In the genomic region with DNA sequence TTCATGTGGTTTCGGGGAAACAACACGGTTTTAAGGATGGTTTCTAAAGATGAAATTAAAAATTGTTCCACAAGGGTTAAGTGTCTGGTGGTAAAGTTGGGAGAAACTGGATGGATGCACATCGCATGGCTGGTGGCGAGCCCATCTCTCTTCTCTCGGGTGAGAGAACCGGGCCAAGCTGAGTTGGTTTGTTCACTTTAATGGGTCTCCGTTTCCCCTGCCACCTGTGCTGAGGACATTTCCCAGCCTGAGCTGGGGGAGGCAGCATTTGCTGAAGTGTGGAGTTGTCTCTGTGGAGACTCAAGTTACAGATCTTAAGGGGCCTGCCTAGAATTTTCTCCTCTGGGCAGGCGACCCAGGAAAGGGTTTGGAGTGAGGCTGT, we compare ENCODE assay signal across 18 cellular contexts. TPM values are rescaled to one million over a fixed set of nuclear protein-coding genes. Genes with fewer than 3 reads are reported as not detected.
A peak's percentile ranks its signal among the peaks of the same experiment; 100 is the strongest.
DNase-seq lines count a peak whose midpoint lies in the region; ATAC-seq, FAIRE-seq and TF ChIP-seq lines count a peak whose summit lies in the region.
"Had no signal": no experiment of that assay in that cellular context is flagged by ENCODE, and none has a peak within 500 bp of the region (broad histone marks: within the 10 kb centered on the region; RNA-seq: fewer than 3 reads in every experiment).

No MANE protein-coding gene starts in this region.

- H3K9ac ChIP-seq in HepG2 (ENCODE audit: insufficient read depth, low read depth, low read length), result no peak overlapping the region
- H3K9ac ChIP-seq: parathyroid adenoma had no signal

- peak overlapping the region; percentile 34 to 65 for H3K4me3 Mint-ChIP-seq in effector memory CD8-positive, alpha-beta T cell

- no peak overlapping the region for H3K4me2 ChIP-seq in HepG2 (ENCODE audit: low read depth, low read length)

- peaks cover 62 to 98% of the 10 kb centered on the region in 2 experiments for H3K36me3 ChIP-seq in HepG2 (replicated peaks in 1 of 2; ENCODE audit: control insufficient read depth in 1 of 2, insufficient read depth in 2 of 2, low read length in 2 of 2)
- peaks cover 34 to 99% (median 73%) of the 10 kb centered on the region in 4 donors for H3K36me3 ChIP-seq in right lobe of liver
- peaks cover 7 to 100% (median 94%) of the 10 kb centered on the region in 9 donors for H3K36me3 ChIP-seq in heart right ventricle

- no peak for TF ChIP-seq CTCF in HepG2 (CRISPR knock-in tag; IDR thresholded peaks at IDR 0.05)
- no peak for TF ChIP-seq CTCF in right lobe of liver (IDR thresholded peaks at IDR 0.05)
- TF ChIP-seq CTCF in heart right ventricle (IDR thresholded peaks at IDR 0.05), result no peak

- in situ Hi-C loops in HepG2 (cut with HindIII; ENCODE audit: extremely low pct_ligation_motif_present, low pct_unique_long_range_greater_than_20kb), result no loop called here

- peak overlapping the region; percentile 86 to 88 for H3K27ac Mint-ChIP-seq in effector memory CD8-positive, alpha-beta T cell

- peaks cover 100% of the 10 kb centered on the region for H3K36me3 Mint-ChIP-seq in effector memory CD8-positive, alpha-beta T cell (ENCODE audit: insufficient read depth)

- H3K27me3 ChIP-seq in HepG2 (ENCODE audit: control insufficient read depth in 1 of 2, insufficient read depth in 2 of 2, low read length in 2 of 2) (no peaks in the 10 kb centered on the region), right lobe of liver (no peaks in the 10 kb centered on the region), heart right ventricle (no peaks in the 10 kb centered on the region)
- H3K27me3 ChIP-seq: colonic mucosa, esophagus muscularis mucosa had no signal

- H3K27ac ChIP-seq in HepG2 (ENCODE audit: extremely low read length, insufficient read depth, low read length) (no peak overlapping the region), right lobe of liver (no peak overlapping the region), heart right ventricle (no peak overlapping the region)
- H3K27ac ChIP-seq: colonic mucosa, esophagus muscularis mucosa, parathyroid adenoma had no signal

- H3K4me1 Mint-ChIP-seq in effector memory CD8-positive, alpha-beta T cell (ENCODE audit: low read depth in 2 of 2), result peaks cover 68 to 89% of the 10 kb centered on the region in 2 donors

- H4K20me1 ChIP-seq in HepG2 (ENCODE audit: insufficient read depth, low read length), result peaks cover 87% of the 10 kb centered on the region

- H3K4me1 ChIP-seq in HepG2 (ENCODE audit: insufficient read depth, low read length) (peaks cover 40% of the 10 kb centered on the region), right lobe of liver (peaks cover 0 to 2% (median under 1%) of the 10 kb centered on the region in 4 donors), heart right ventricle (peaks cover 2 to 53% (median 12%) of the 10 kb centered on the region in 9 donors)
- H3K4me1 ChIP-seq: Caco-2, parathyroid adenoma had no signal

- no peak for ATAC-seq in HepG2
- ATAC-seq in right lobe of liver, result no peak
- ATAC-seq in effector memory CD8-positive, alpha-beta T cell (replicated peaks), result no peak
- no peak for ATAC-seq in heart right ventricle
- no peak for ATAC-seq in activated CD4-positive, CD25-positive, alpha-beta regulatory T cell treated with anti-CD3 and anti-CD28 coated beads, Interleukin-2, amount 50 U/mL, for 24 hours
- ATAC-seq: mucosa of descending colon had no signal

- WGBS in HepG2 (ENCODE audit: low lambda C conversion rate), result 97% methylated on average over 8 of the region's 8 CpGs
- 90% methylated on average over 5 of the region's 8 CpGs for WGBS in right lobe of liver (ENCODE audit: insufficient coverage, low coverage, low lambda C conversion rate, missing lambda C conversion rate)
- WGBS in heart right ventricle, 2 donors, result 83 to 86% methylated on average over 8 of the region's 8 CpGs

- BruUV-seq in HepG2 (replicated peaks; lab: Mats Ljungman, UMichigan), result no TSS peak

- H3K79me2 ChIP-seq in HepG2 (ENCODE audit: insufficient read depth, low read length), result peaks cover 36% of the 10 kb centered on the region

- H3K9me3 ChIP-seq in HepG2 (ENCODE audit: low read length) (no peaks in the 10 kb centered on the region), right lobe of liver (no peaks in the 10 kb centered on the region), heart right ventricle (no peaks in the 10 kb centered on the region)
- H3K9me3 ChIP-seq: Caco-2, colonic mucosa, esophagus muscularis mucosa, mucosa of descending colon had no signal

- POLR2A ChIA-PET in HepG2 (lab: Yijun Ruan, JAX), result interaction anchor here (0.8 to 1.4 kb wide), 2 partner anchors 10 to 19 kb away, joined by 3 read pairs; no protein-coding TSS in a partner anchor

- CTCF ChIA-PET in HepG2 (lab: Yijun Ruan, JAX; ENCODE audit: low intra/inter-chr PET ratio, low total read pairs), result no interaction called here

- 0 out of 2 replicates have a peak, but pooled peaks have one; percentile 8 for TF ChIP-seq RAD21 in HepG2 (CRISPR knock-in tag; IDR thresholded peaks at IDR 0.05)

- intact Hi-C loops in HepG2 (cut with micrococcal nuclease; ENCODE audit: unreplicated experiment), result no loop called here
- intact Hi-C loops in right lobe of liver (cut with DNase I), result loop anchor here in 1 of 2 donors (10.0 kb wide), 1 partner anchor 267 kb away; the partner anchor contains the start of gene ARMC5
- intact Hi-C loops in heart right ventricle (cut with DNase I), result loop anchor here in 4 of 10 donors (2.0 to 10.0 kb wide), 4 partner anchors 13 to 267 kb away; partner anchors contain the start of genes ARMC5 (in 3 of the 4), ZNF646 (in 1 of the 4), ZNF668 (in 1 of the 4) and ZNF843 (in 1 of the 4)

- DNase-seq in HepG2 (ENCODE audit: low spot score), result no peak
- DNase-seq in right lobe of liver, result no peak
- DNase-seq in effector memory CD8-positive, alpha-beta T cell, result no peak
- no peak for DNase-seq in heart right ventricle
- no peak for DNase-seq in stimulated activated CD8-positive, alpha-beta memory T cell treated with anti-CD3 and anti-CD28 coated beads, Interleukin-4, amount 100 ng/mL, for 48 hours
- DNase-seq: Caco-2, colonic mucosa, Kasumi-1, kidney glomerular epithelial cell, mucosa of descending colon, NCI-H146 had no signal

- no peaks in the 10 kb centered on the region for H3K27me3 Mint-ChIP-seq in effector memory CD8-positive, alpha-beta T cell

- TF ChIP-seq POLR2A in HepG2 (IDR thresholded peaks at IDR 0.05; ENCODE audit: insufficient read depth in 1 of 2, low read depth in 2 of 2, low read length in 2 of 2), result peak in 1 of 2 experiments; percentile 38; a peak in 1 of 4 replicates
- TF ChIP-seq POLR2A in right lobe of liver (IDR thresholded peaks at IDR 0.05), result no peak

- no peak for FAIRE-seq in HepG2 (lab: Jason Lieb, UNC)

- no peak overlapping the region for H2AFZ ChIP-seq in HepG2 (ENCODE audit: low read length)
- H2AFZ ChIP-seq: parathyroid adenoma had no signal

- TF ChIP-seq EP300 in HepG2 (IDR thresholded peaks at IDR 0.05; ENCODE audit: low read depth in 2 of 2, low read length in 2 of 2) (no peak), HepG2 (CRISPR knock-in tag; IDR thresholded peaks at IDR 0.05; ENCODE audit: borderline replicate concordance) (no peak)

- H3K4me3 ChIP-seq in HepG2 (replicated peaks in 1 of 3; ENCODE audit: insufficient read depth in 1 of 3, low read depth in 2 of 3, low read length in 3 of 3), result no peak overlapping the region
- H3K4me3 ChIP-seq in right lobe of liver, result no peak overlapping the region
- no peak overlapping the region for H3K4me3 ChIP-seq in heart right ventricle
- H3K4me3 ChIP-seq: colonic mucosa, esophagus muscularis mucosa, mucosa of descending colon had no signal

- no peaks in the 10 kb centered on the region for H3K9me3 Mint-ChIP-seq in effector memory CD8-positive, alpha-beta T cell

RNA-seq across cellular contexts. Expression of gene FUS, which starts 7.9 kb away (rescaled TPM):
- total RNA-seq in HepG2 (2016; rRNA removed; fragmentation: Illumina TruSeq; extraction: Trizol), result 64.8 and 68.1 TPM in 2 replicates
- total RNA-seq in HepG2 (2016; cell fraction: cytosol; rRNA removed; fragmentation: Illumina TruSeq; extraction: Trizol; ENCODE audit: low read depth), result 132 and 135 TPM in 2 replicates
- total RNA-seq in HepG2 (2016; cell fraction: insoluble cytoplasmic fraction; rRNA removed; fragmentation: Illumina TruSeq; extraction: Trizol), result 65.7 and 69.2 TPM in 2 replicates
- total RNA-seq in HepG2 (2016; cell fraction: membrane; rRNA removed; fragmentation: Illumina TruSeq; extraction: Trizol), result 107 and 110 TPM in 2 replicates
- 164 and 176 TPM in 2 replicates for total RNA-seq in HepG2 (2016; cell fraction: nucleus; rRNA removed; fragmentation: Illumina TruSeq; extraction: Trizol)
- 168 and 176 TPM in 2 replicates for polyA plus RNA-seq in HepG2 (2011; rRNA removed)
- 81.1 and 83.9 TPM in 2 replicates for polyA plus RNA-seq in HepG2 (2011; cell fraction: cytosol; rRNA removed)
- 401 and 461 TPM in 2 replicates for polyA plus RNA-seq in HepG2 (2011; cell fraction: nucleus; rRNA removed)
- 485 and 576 TPM in 2 replicates for polyA plus RNA-seq in HepG2 (2012)
- polyA plus RNA-seq in HepG2 (2016; cell fraction: cytosol; fragmentation: Illumina TruSeq; extraction: Trizol; ENCODE audit: low read depth), result 70.9 and 79.9 TPM in 2 replicates
- 475 and 565 TPM in 2 replicates for polyA plus RNA-seq in HepG2 (2016; cell fraction: insoluble cytoplasmic fraction; fragmentation: Illumina TruSeq; extraction: Trizol; ENCODE audit: low read depth)
- 78.4 and 96.5 TPM in 2 replicates for polyA plus RNA-seq in HepG2 (2016; cell fraction: membrane; fragmentation: Illumina TruSeq; extraction: Trizol; ENCODE audit: low read depth)
- 1,051 and 1,103 TPM in 2 replicates for polyA plus RNA-seq in HepG2 (2016; cell fraction: nucleus; fragmentation: Illumina TruSeq; extraction: Trizol; ENCODE audit: insufficient read depth, low read depth)
- polyA minus RNA-seq in HepG2 (2011; rRNA and poly(A)+ RNA removed; ENCODE audit: low replicate concordance), result 149 and 213 TPM in 2 replicates
- 117 and 135 TPM in 2 replicates for polyA minus RNA-seq in HepG2 (2011; cell fraction: cytosol; rRNA and poly(A)+ RNA removed)
- 379 and 413 TPM in 2 replicates for polyA minus RNA-seq in HepG2 (2011; cell fraction: nucleus; rRNA and poly(A)+ RNA removed)
- total RNA-seq in right lobe of liver, result 10 to 100 TPM; 18.7 to 69.7 (median 40.4) TPM
- 100 to 1,000 TPM; 127 to 174 (median 140) TPM for total RNA-seq in heart right ventricle
- 100 to 1,000 TPM; 116 to 240 TPM for polyA plus RNA-seq in heart right ventricle

RNA-seq across cellular contexts. Expression of gene PYCARD, which starts 14.8 kb away (rescaled TPM):
- total RNA-seq in HepG2 (2016; rRNA removed; fragmentation: Illumina TruSeq; extraction: Trizol) (4.4 and 4.8 TPM in 2 replicates), right lobe of liver (10 to 100 TPM in 3 of 6 experiments, 1 to 10 TPM in 3; 5.7 to 14.9 (median 9.6) TPM), heart right ventricle (10 to 100 TPM in 2 of 10 donors, 1 to 10 TPM in 8; 1.7 to 26.1 (median 2.8) TPM)
- 3.8 and 4.5 TPM in 2 replicates for total RNA-seq in HepG2 (2016; cell fraction: cytosol; rRNA removed; fragmentation: Illumina TruSeq; extraction: Trizol; ENCODE audit: low read depth)
- total RNA-seq in HepG2 (2016; cell fraction: insoluble cytoplasmic fraction; rRNA removed; fragmentation: Illumina TruSeq; extraction: Trizol), result 3.7 and 4.7 TPM in 2 replicates
- 3.8 and 5.0 TPM in 2 replicates for total RNA-seq in HepG2 (2016; cell fraction: membrane; rRNA removed; fragmentation: Illumina TruSeq; extraction: Trizol)
- total RNA-seq in HepG2 (2016; cell fraction: nucleus; rRNA removed; fragmentation: Illumina TruSeq; extraction: Trizol), result 1.8 and 2.4 TPM in 2 replicates
- polyA plus RNA-seq in HepG2 (2011; rRNA removed) (6.0 and 9.2 TPM in 2 replicates), heart right ventricle (10 to 100 TPM in 1 of 2 donors, 1 to 10 TPM in 1; 8.3 to 13.9 TPM)
- polyA plus RNA-seq in HepG2 (2011; cell fraction: cytosol; rRNA removed), result 3.7 and 11.2 TPM in 2 replicates
- polyA plus RNA-seq in HepG2 (2011; cell fraction: nucleus; rRNA removed), result 7.2 and 9.7 TPM in 2 replicates
- 3.6 and 4.1 TPM in 2 replicates for polyA plus RNA-seq in HepG2 (2012)
- 3.8 and 5.0 TPM in 2 replicates for polyA plus RNA-seq in HepG2 (2016; cell fraction: cytosol; fragmentation: Illumina TruSeq; extraction: Trizol; ENCODE audit: low read depth)
- 4.4 and 4.5 TPM in 2 replicates for polyA plus RNA-seq in HepG2 (2016; cell fraction: insoluble cytoplasmic fraction; fragmentation: Illumina TruSeq; extraction: Trizol; ENCODE audit: low read depth)
- 2.7 and 3.2 TPM in 2 replicates for polyA plus RNA-seq in HepG2 (2016; cell fraction: membrane; fragmentation: Illumina TruSeq; extraction: Trizol; ENCODE audit: low read depth)
- 0.87 and 3.1 TPM in 2 replicates for polyA plus RNA-seq in HepG2 (2016; cell fraction: nucleus; fragmentation: Illumina TruSeq; extraction: Trizol; ENCODE audit: insufficient read depth, low read depth)
- 7.8 TPM in 1 of 2 replicates, not detected in the other for polyA minus RNA-seq in HepG2 (2011; rRNA and poly(A)+ RNA removed; ENCODE audit: low replicate concordance)
- 2.7 and 4.6 TPM in 2 replicates for polyA minus RNA-seq in HepG2 (2011; cell fraction: cytosol; rRNA and poly(A)+ RNA removed)
- 0.64 TPM in 1 of 2 replicates, not detected in the other for polyA minus RNA-seq in HepG2 (2011; cell fraction: nucleus; rRNA and poly(A)+ RNA removed)

RNA-seq across cellular contexts. Expression of gene TRIM72, which starts 26.1 kb away (rescaled TPM):
- total RNA-seq in HepG2 (2016; rRNA removed; fragmentation: Illumina TruSeq; extraction: Trizol), result not detected in 2 replicates
- not detected in 2 replicates for total RNA-seq in HepG2 (2016; cell fraction: cytosol; rRNA removed; fragmentation: Illumina TruSeq; extraction: Trizol; ENCODE audit: low read depth)
- not detected in 2 replicates for total RNA-seq in HepG2 (2016; cell fraction: insoluble cytoplasmic fraction; rRNA removed; fragmentation: Illumina TruSeq; extraction: Trizol)
- not detected in 2 replicates for total RNA-seq in HepG2 (2016; cell fraction: membrane; rRNA removed; fragmentation: Illumina TruSeq; extraction: Trizol)
- total RNA-seq in HepG2 (2016; cell fraction: nucleus; rRNA removed; fragmentation: Illumina TruSeq; extraction: Trizol), result not detected in 2 replicates
- polyA plus RNA-seq in HepG2 (2011; rRNA removed), result not detected in 2 replicates
- not detected in 2 replicates for polyA plus RNA-seq in HepG2 (2011; cell fraction: cytosol; rRNA removed)
- polyA plus RNA-seq in HepG2 (2011; cell fraction: nucleus; rRNA removed), result 0.05 TPM in 1 of 2 replicates, not detected in the other
- not detected in 2 replicates for polyA plus RNA-seq in HepG2 (2012)
- polyA plus RNA-seq in HepG2 (2016; cell fraction: cytosol; fragmentation: Illumina TruSeq; extraction: Trizol; ENCODE audit: low read depth), result not detected in 2 replicates
- not detected in 2 replicates for polyA plus RNA-seq in HepG2 (2016; cell fraction: insoluble cytoplasmic fraction; fragmentation: Illumina TruSeq; extraction: Trizol; ENCODE audit: low read depth)
- polyA plus RNA-seq in HepG2 (2016; cell fraction: membrane; fragmentation: Illumina TruSeq; extraction: Trizol; ENCODE audit: low read depth), result not detected in 2 replicates
- not detected in 2 replicates for polyA plus RNA-seq in HepG2 (2016; cell fraction: nucleus; fragmentation: Illumina TruSeq; extraction: Trizol; ENCODE audit: insufficient read depth, low read depth)
- 0.02 TPM in 1 of 2 replicates, not detected in the other for polyA minus RNA-seq in HepG2 (2011; rRNA and poly(A)+ RNA removed; ENCODE audit: low replicate concordance)
- polyA minus RNA-seq in HepG2 (2011; cell fraction: cytosol; rRNA and poly(A)+ RNA removed), result not detected in 2 replicates
- not detected in 2 replicates for polyA minus RNA-seq in HepG2 (2011; cell fraction: nucleus; rRNA and poly(A)+ RNA removed)
- under 1 TPM in 1 of 6 experiments, not detected in 5; 0.06 TPM for total RNA-seq in right lobe of liver
- total RNA-seq in heart right ventricle, result 1 to 10 TPM in 6 of 10 donors, under 1 TPM in 4; 0.61 to 4.8 (median 1.2) TPM
- polyA plus RNA-seq in heart right ventricle, result 1 to 10 TPM in 1 of 2 donors, under 1 TPM in 1; 0.51 to 1.2 TPM
- total RNA-seq: G401, subcutaneous adipose tissue had no signal
- polyA plus RNA-seq: AG04450 had no signal

RNA-seq across cellular contexts. Expression of gene PYDC1, which starts 29.1 kb away (rescaled TPM):
- total RNA-seq in HepG2 (2016; rRNA removed; fragmentation: Illumina TruSeq; extraction: Trizol), result not detected in 2 replicates
- not detected in 2 replicates for total RNA-seq in HepG2 (2016; cell fraction: cytosol; rRNA removed; fragmentation: Illumina TruSeq; extraction: Trizol; ENCODE audit: low read depth)
- total RNA-seq in HepG2 (2016; cell fraction: insoluble cytoplasmic fraction; rRNA removed; fragmentation: Illumina TruSeq; extraction: Trizol), result not detected in 2 replicates
- not detected in 2 replicates for total RNA-seq in HepG2 (2016; cell fraction: membrane; rRNA removed; fragmentation: Illumina TruSeq; extraction: Trizol)
- not detected in 2 replicates for total RNA-seq in HepG2 (2016; cell fraction: nucleus; rRNA removed; fragmentation: Illumina TruSeq; extraction: Trizol)
- polyA plus RNA-seq in HepG2 (2011; rRNA removed), result not detected in 2 replicates
- polyA plus RNA-seq in HepG2 (2011; cell fraction: cytosol; rRNA removed), result not detected in 2 replicates
- not detected in 2 replicates for polyA plus RNA-seq in HepG2 (2011; cell fraction: nucleus; rRNA removed)
- not detected in 2 replicates for polyA plus RNA-seq in HepG2 (2012)
- not detected in 2 replicates for polyA plus RNA-seq in HepG2 (2016; cell fraction: cytosol; fragmentation: Illumina TruSeq; extraction: Trizol; ENCODE audit: low read depth)
- not detected in 2 replicates for polyA plus RNA-seq in HepG2 (2016; cell fraction: insoluble cytoplasmic fraction; fragmentation: Illumina TruSeq; extraction: Trizol; ENCODE audit: low read depth)
- polyA plus RNA-seq in HepG2 (2016; cell fraction: membrane; fragmentation: Illumina TruSeq; extraction: Trizol; ENCODE audit: low read depth), result not detected in 2 replicates
- not detected in 2 replicates for polyA plus RNA-seq in HepG2 (2016; cell fraction: nucleus; fragmentation: Illumina TruSeq; extraction: Trizol; ENCODE audit: insufficient read depth, low read depth)
- polyA minus RNA-seq in HepG2 (2011; rRNA and poly(A)+ RNA removed; ENCODE audit: low replicate concordance), result not detected in 2 replicates
- not detected in 2 replicates for polyA minus RNA-seq in HepG2 (2011; cell fraction: cytosol; rRNA and poly(A)+ RNA removed)
- not detected in 2 replicates for polyA minus RNA-seq in HepG2 (2011; cell fraction: nucleus; rRNA and poly(A)+ RNA removed)
- total RNA-seq in right lobe of liver, result not detected
- not detected for total RNA-seq in heart right ventricle
- not detected for polyA plus RNA-seq in heart right ventricle
- total RNA-seq: Caco-2, colonic mucosa, esophagus muscularis mucosa, G401, mucosa of descending colon, SK-MEL-5, subcutaneous adipose tissue had no signal
- polyA plus RNA-seq: AG04450 had no signal

RNA-seq across cellular contexts. Expression of gene PRSS36, which starts 37.9 kb away (rescaled TPM):
- total RNA-seq in HepG2 (2016; rRNA removed; fragmentation: Illumina TruSeq; extraction: Trizol) (1.1 and 1.5 TPM in 2 replicates), right lobe of liver (1 to 10 TPM in 3 of 6 experiments, under 1 TPM in 3; 0.25 to 1.6 (median 1.0) TPM), heart right ventricle (1 to 10 TPM in 6 of 10 donors, under 1 TPM in 4; 0.30 to 3.1 (median 1.3) TPM)
- total RNA-seq in HepG2 (2016; cell fraction: cytosol; rRNA removed; fragmentation: Illumina TruSeq; extraction: Trizol; ENCODE audit: low read depth), result 2.5 and 3.6 TPM in 2 replicates
- total RNA-seq in HepG2 (2016; cell fraction: insoluble cytoplasmic fraction; rRNA removed; fragmentation: Illumina TruSeq; extraction: Trizol), result 0.79 and 2.2 TPM in 2 replicates
- total RNA-seq in HepG2 (2016; cell fraction: membrane; rRNA removed; fragmentation: Illumina TruSeq; extraction: Trizol), result 3.2 and 4.8 TPM in 2 replicates
- total RNA-seq in HepG2 (2016; cell fraction: nucleus; rRNA removed; fragmentation: Illumina TruSeq; extraction: Trizol), result 1.1 and 1.8 TPM in 2 replicates
- polyA plus RNA-seq in HepG2 (2011; rRNA removed) (2.1 and 2.7 TPM in 2 replicates), heart right ventricle (1 to 10 TPM; 1.2 to 3.4 TPM)
- 0.95 and 2.1 TPM in 2 replicates for polyA plus RNA-seq in HepG2 (2011; cell fraction: cytosol; rRNA removed)
- polyA plus RNA-seq in HepG2 (2011; cell fraction: nucleus; rRNA removed), result 1.9 and 2.8 TPM in 2 replicates
- 0.71 and 1.5 TPM in 2 replicates for polyA plus RNA-seq in HepG2 (2012)
- polyA plus RNA-seq in HepG2 (2016; cell fraction: cytosol; fragmentation: Illumina TruSeq; extraction: Trizol; ENCODE audit: low read depth), result 2.1 and 2.2 TPM in 2 replicates
- 2.1 and 2.5 TPM in 2 replicates for polyA plus RNA-seq in HepG2 (2016; cell fraction: insoluble cytoplasmic fraction; fragmentation: Illumina TruSeq; extraction: Trizol; ENCODE audit: low read depth)
- polyA plus RNA-seq in HepG2 (2016; cell fraction: membrane; fragmentation: Illumina TruSeq; extraction: Trizol; ENCODE audit: low read depth), result 0.93 and 4.0 TPM in 2 replicates
- 1.3 and 3.1 TPM in 2 replicates for polyA plus RNA-seq in HepG2 (2016; cell fraction: nucleus; fragmentation: Illumina TruSeq; extraction: Trizol; ENCODE audit: insufficient read depth, low read depth)
- 0.76 and 9.9 TPM in 2 replicates for polyA minus RNA-seq in HepG2 (2011; rRNA and poly(A)+ RNA removed; ENCODE audit: low replicate concordance)
- 0.20 and 0.44 TPM in 2 replicates for polyA minus RNA-seq in HepG2 (2011; cell fraction: cytosol; rRNA and poly(A)+ RNA removed)
- polyA minus RNA-seq in HepG2 (2011; cell fraction: nucleus; rRNA and poly(A)+ RNA removed), result 1.3 TPM in 1 of 2 replicates, not detected in the other
- total RNA-seq: G401 had no signal
